3 cellular contexts compared by ENCODE assay signal in the genomic region with DNA sequence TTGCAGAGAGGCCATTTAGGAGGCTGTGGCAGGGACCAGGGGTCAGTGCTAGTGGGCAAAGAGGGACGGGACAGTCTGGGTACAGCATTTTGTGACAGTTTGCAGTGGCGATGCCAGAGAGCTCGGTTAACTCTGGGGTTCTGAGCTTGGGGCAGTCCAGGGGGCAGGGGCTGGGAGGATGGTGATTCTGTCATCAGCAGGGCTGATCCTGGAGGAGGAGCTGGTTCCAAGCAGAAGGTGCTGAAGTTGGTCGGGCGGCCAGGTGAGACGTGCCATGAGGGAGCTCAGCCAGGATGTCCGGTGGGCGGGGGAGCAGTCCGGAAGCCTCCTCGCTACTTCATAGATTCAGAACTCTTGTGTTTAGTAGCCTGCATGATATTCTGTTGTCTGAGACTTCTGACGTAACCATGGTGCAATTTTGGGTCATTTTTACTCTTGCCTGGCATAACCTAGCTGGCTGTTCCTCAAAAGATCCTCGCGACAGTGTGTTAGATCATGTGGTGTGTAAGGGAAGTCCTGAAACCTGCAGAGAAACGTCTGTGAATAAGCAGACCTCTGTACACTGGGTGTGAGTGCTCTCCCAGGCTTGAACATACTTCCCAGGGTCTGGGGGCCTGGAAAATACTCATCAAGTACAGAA.
TF ChIP-seq lines count a peak whose summit lies in the region.

No MANE protein-coding gene starts in this region.

TF ChIP-seq in liver, 16 proteins besides CTCF, POLR2A, EP300 and RAD21 (continued from another document):
- TF ChIP-seq, protein P1, sequence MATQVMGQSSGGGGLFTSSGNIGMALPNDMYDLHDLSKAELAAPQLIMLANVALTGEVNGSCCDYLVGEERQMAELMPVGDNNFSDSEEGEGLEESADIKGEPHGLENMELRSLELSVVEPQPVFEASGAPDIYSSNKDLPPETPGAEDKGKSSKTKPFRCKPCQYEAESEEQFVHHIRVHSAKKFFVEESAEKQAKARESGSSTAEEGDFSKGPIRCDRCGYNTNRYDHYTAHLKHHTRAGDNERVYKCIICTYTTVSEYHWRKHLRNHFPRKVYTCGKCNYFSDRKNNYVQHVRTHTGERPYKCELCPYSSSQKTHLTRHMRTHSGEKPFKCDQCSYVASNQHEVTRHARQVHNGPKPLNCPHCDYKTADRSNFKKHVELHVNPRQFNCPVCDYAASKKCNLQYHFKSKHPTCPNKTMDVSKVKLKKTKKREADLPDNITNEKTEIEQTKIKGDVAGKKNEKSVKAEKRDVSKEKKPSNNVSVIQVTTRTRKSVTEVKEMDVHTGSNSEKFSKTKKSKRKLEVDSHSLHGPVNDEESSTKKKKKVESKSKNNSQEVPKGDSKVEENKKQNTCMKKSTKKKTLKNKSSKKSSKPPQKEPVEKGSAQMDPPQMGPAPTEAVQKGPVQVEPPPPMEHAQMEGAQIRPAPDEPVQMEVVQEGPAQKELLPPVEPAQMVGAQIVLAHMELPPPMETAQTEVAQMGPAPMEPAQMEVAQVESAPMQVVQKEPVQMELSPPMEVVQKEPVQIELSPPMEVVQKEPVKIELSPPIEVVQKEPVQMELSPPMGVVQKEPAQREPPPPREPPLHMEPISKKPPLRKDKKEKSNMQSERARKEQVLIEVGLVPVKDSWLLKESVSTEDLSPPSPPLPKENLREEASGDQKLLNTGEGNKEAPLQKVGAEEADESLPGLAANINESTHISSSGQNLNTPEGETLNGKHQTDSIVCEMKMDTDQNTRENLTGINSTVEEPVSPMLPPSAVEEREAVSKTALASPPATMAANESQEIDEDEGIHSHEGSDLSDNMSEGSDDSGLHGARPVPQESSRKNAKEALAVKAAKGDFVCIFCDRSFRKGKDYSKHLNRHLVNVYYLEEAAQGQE (IDR thresholded peaks at IDR 0.05) = no peak

TF ChIP-seq in HepG2, 621 proteins besides CTCF, POLR2A, EP300 and RAD21 (continued from another document):
- TF ChIP-seq FOXO4 (CRISPR knock-in tag; conservative IDR thresholded peaks at IDR 0.05) (no peak), ZNF777 (CRISPR knock-in tag; IDR thresholded peaks at IDR 0.05) (no peak), ZNF205 (CRISPR knock-in tag; IDR thresholded peaks at IDR 0.05) (no peak), ZSCAN31 (CRISPR knock-in tag; IDR thresholded peaks at IDR 0.05; ENCODE audit: low read depth) (no peak)

TF ChIP-seq in K562, 482 proteins besides CTCF, POLR2A, EP300 and RAD21 (continued from another document):
- TF ChIP-seq E2F8 (IDR thresholded peaks at IDR 0.05; ENCODE audit: low read depth, partially characterized antibody) (no peak), SMAD4 (CRISPR knock-in tag; conservative IDR thresholded peaks at IDR 0.05) (0 out of 2 replicates have a peak, but pooled peaks have one; percentile 22)
